In the genomic region with DNA sequence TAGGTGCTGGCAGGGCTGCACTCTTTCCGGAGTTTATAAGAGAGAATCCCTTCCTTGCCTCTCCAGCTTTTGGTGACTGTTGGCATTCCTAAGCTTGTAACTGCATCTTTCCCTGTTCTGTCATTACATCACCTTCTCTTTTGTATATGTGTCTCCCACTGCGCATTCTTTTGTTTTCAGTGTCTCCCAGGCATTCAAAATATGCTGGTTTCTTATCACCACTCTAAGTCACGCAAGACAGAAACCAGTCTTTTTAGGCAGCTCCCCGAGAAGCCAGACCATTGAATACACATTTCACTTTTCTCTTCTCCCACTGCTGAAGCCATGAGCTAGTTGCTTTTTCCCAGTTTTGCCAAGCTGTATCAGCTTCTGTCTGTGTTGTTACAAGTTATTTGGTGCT, we compare ENCODE assay signal across 1 cellular context.
TF ChIP-seq lines count a peak whose summit lies in the region.

No MANE protein-coding gene starts in this region.

TF ChIP-seq in GM23338, 12 proteins besides CTCF, POLR2A, EP300 and RAD21 (continued from another document):
- TF ChIP-seq ZNF462 (CRISPR knock-in tag; IDR thresholded peaks at IDR 0.05) (no peak), CREB1 (CRISPR knock-in tag; IDR thresholded peaks at IDR 0.05; ENCODE audit: low read depth) (peak; percentile 70)
